Comparison of ENCODE assay signal across 21 cellular contexts in genomic region chr6:37236921-37237320, GRCh38. TPM values are rescaled to one million over a fixed set of nuclear protein-coding genes. Genes with fewer than 3 reads are reported as not detected.
DNase-seq lines count a peak whose midpoint lies in the region; ATAC-seq, FAIRE-seq and TF ChIP-seq lines count a peak whose summit lies in the region.
"Had no signal": no experiment of that assay in that cellular context is flagged by ENCODE, and none has a peak within 500 bp of the region (broad histone marks: within the 10 kb centered on the region; RNA-seq: fewer than 3 reads in every experiment).

No MANE protein-coding gene starts in this region.

- H3K4me3 ChIP-seq in bronchial epithelial cell (ENCODE audit: low read depth, low read length) (no peak overlapping the region), mesenchymal stem cell (ENCODE audit: insufficient read depth in 1 of 2, low read depth in 1 of 2, low read length in 2 of 2) (no peak overlapping the region), WERI-Rb-1 (ENCODE audit: low read depth, low read length) (no peak overlapping the region)
- H3K4me3 ChIP-seq: left lung, MG63, spleen had no signal

- no peak for TF ChIP-seq CTCF in bronchial epithelial cell (IDR thresholded peaks at IDR 0.05; ENCODE audit: insufficient read depth, low read length, severe bottlenecking)
- no peak for TF ChIP-seq CTCF in WERI-Rb-1 (IDR thresholded peaks at IDR 0.05; ENCODE audit: low read depth, low read length)

- H3K27me3 ChIP-seq in bronchial epithelial cell (ENCODE audit: control insufficient read depth, insufficient read depth, low read length) (no peaks in the 10 kb centered on the region), mesenchymal stem cell (ENCODE audit: control insufficient read depth in 1 of 2, insufficient read depth in 1 of 2, low read length in 2 of 2) (no peaks in the 10 kb centered on the region), WERI-Rb-1 (ENCODE audit: insufficient read depth, low read depth, severe bottlenecking) (no peaks in the 10 kb centered on the region)
- H3K27me3 ChIP-seq: left lung, MG63, neutrophil, spleen had no signal

- H3K23ac ChIP-seq in mesenchymal stem cell (ENCODE audit: low read length in 2 of 2), result no peak overlapping the region

- H2AK5ac ChIP-seq in mesenchymal stem cell (ENCODE audit: low read length, severe bottlenecking), result no peak overlapping the region

- H3K9ac ChIP-seq in mesenchymal stem cell (ENCODE audit: low read length), result no peak overlapping the region

- no peak overlapping the region for H2BK120ac ChIP-seq in mesenchymal stem cell (ENCODE audit: low read depth, low read length)

- in situ Hi-C loops in Caki2 (cut with HindIII; ENCODE audit: low pct_unique_long_range_greater_than_20kb, low sequenced_read_pairs), result no loop called here

- no peak overlapping the region for H4K8ac ChIP-seq in mesenchymal stem cell (ENCODE audit: low read length)

- no peak overlapping the region for H3K18ac ChIP-seq in mesenchymal stem cell (ENCODE audit: low read depth in 1 of 2, low read length in 2 of 2)

- no peak overlapping the region for H3K14ac ChIP-seq in mesenchymal stem cell (ENCODE audit: low read length in 2 of 2)

- no peak overlapping the region for H3K4me2 ChIP-seq in mesenchymal stem cell (ENCODE audit: low read length, poor library complexity, severe bottlenecking)

- no peak overlapping the region for H2BK12ac ChIP-seq in mesenchymal stem cell (ENCODE audit: low read length in 2 of 2)

- H3K36me3 ChIP-seq in bronchial epithelial cell (ENCODE audit: control insufficient read depth, insufficient read depth, low read length) (no peaks in the 10 kb centered on the region), mesenchymal stem cell (ENCODE audit: control insufficient read depth in 1 of 2, insufficient read depth in 2 of 2, low read depth in 1 of 2, low read length in 2 of 2) (no peaks in the 10 kb centered on the region), WERI-Rb-1 (no peaks in the 10 kb centered on the region)
- H3K36me3 ChIP-seq: left lung, MG63, neutrophil, spleen had no signal

- H3K4ac ChIP-seq in mesenchymal stem cell (ENCODE audit: low read depth in 1 of 2, low read length in 2 of 2), result no peak overlapping the region

- H2BK5ac ChIP-seq in mesenchymal stem cell (ENCODE audit: low read depth, low read length, poor library complexity, severe bottlenecking), result no peak overlapping the region

- DNase-seq in Caki2 (ENCODE audit: low read depth), result peak; percentile 14
- peak; percentile 90 for DNase-seq in M059J (ENCODE audit: low read depth)
- peak; percentile 65 for DNase-seq in bronchial epithelial cell (ENCODE audit: low read depth)
- DNase-seq in mesenchymal stem cell, result peak; percentile 25
- DNase-seq in activated naive CD4-positive, alpha-beta T cell treated with Interleukin-2 at 50 U/mL for 16 hours, result no peak
- DNase-seq in WERI-Rb-1, result no peak
- DNase-seq in central memory CD4-positive, alpha-beta T cell, result no peak
- DNase-seq: activated CD4-positive, alpha-beta T cell treated with anti-CD3 and anti-CD28 coated beads, Interleukin-2, amount 10 ng/mL, durations not matched to agents 24 days and 14 days; Caco-2; effector memory CD8-positive, alpha-beta T cell; left lung; MG63; NCI-H1436; spleen; stimulated activated CD4-positive, alpha-beta T cell treated with anti-CD3 and anti-CD28 coated beads, Interleukin-4, amount 100 ng/mL, for 4 hours; SW 1271 had no signal

- H3K4me1 ChIP-seq in mesenchymal stem cell (ENCODE audit: control insufficient read depth, insufficient read depth, low read depth, low read length), result peaks cover 6% of the 10 kb centered on the region

- 77% methylated on average over 2 of the region's 2 CpGs for WGBS in mesenchymal stem cell

- H2BK15ac ChIP-seq in mesenchymal stem cell (ENCODE audit: low read depth, poor library complexity, severe bottlenecking), result no peak overlapping the region

- ATAC-seq in GM19351 (IDR thresholded peaks at IDR 0.05; ENCODE audit: unreplicated experiment), result no peak
- ATAC-seq: activated T-helper 17 cell treated with anti-CD3 and anti-CD28 coated beads, Interleukin-2, amount 50 U/mL, for 72 hours; effector memory CD8-positive, alpha-beta T cell; left lung; Right ventricle myocardium inferior had no signal

- H4K91ac ChIP-seq in mesenchymal stem cell (ENCODE audit: low read length), result no peak overlapping the region

- H3K79me1 ChIP-seq in mesenchymal stem cell (replicated peaks; ENCODE audit: low read length, poor library complexity, severe bottlenecking), result no peaks in the 10 kb centered on the region

- H3K27ac ChIP-seq in mesenchymal stem cell (ENCODE audit: low read length, poor library complexity, severe bottlenecking) (no peak overlapping the region), WERI-Rb-1 (no peak overlapping the region)
- H3K27ac ChIP-seq: HL-60, left lung, neutrophil, spleen had no signal

- H3K9me3 ChIP-seq in mesenchymal stem cell (ENCODE audit: control insufficient read depth, low read length), result no peaks in the 10 kb centered on the region
- H3K9me3 ChIP-seq in WERI-Rb-1 (ENCODE audit: severe bottlenecking), result no peaks in the 10 kb centered on the region
- H3K9me3 ChIP-seq: Caco-2, left lung, MG63, neutrophil, spleen had no signal

- no peak overlapping the region for H2AFZ ChIP-seq in mesenchymal stem cell (ENCODE audit: low read depth, low read length)

- no peak for FAIRE-seq in bronchial epithelial cell (lab: Jason Lieb, UNC)

RNA-seq across cellular contexts. Expression of gene TBC1D22B, which starts 20.7 kb away (rescaled TPM):
- 4.0 and 6.1 TPM in 2 replicates for total RNA-seq in Caki2 (2014; rRNA removed; shearing (Covaris generic); ENCODE audit: low replicate concordance)
- 10.7 and 13.9 TPM in 2 replicates for total RNA-seq in M059J (2014; rRNA removed; shearing (Covaris generic))
- 4.7 and 6.7 TPM in 2 replicates for total RNA-seq in bronchial epithelial cell
- polyA plus RNA-seq in mesenchymal stem cell (2013, experiment 1 of 2), result 7.1 TPM
- 7.1 TPM for polyA plus RNA-seq in mesenchymal stem cell (2013, experiment 2 of 2)

RNA-seq across cellular contexts. Expression of gene TMEM217, which starts 21.0 kb away (rescaled TPM):
- 0.74 TPM in 1 of 2 replicates, not detected in the other for total RNA-seq in Caki2 (2014; rRNA removed; shearing (Covaris generic); ENCODE audit: low replicate concordance)
- total RNA-seq in M059J (2014; rRNA removed; shearing (Covaris generic)), result 1.3 and 1.4 TPM in 2 replicates
- total RNA-seq in bronchial epithelial cell, result 0.26 and 0.38 TPM in 2 replicates
- 2.0 TPM for polyA plus RNA-seq in mesenchymal stem cell (2013, experiment 1 of 2)
- 2.5 TPM for polyA plus RNA-seq in mesenchymal stem cell (2013, experiment 2 of 2)

Comparison
In these comparisons a context has a peak if more than half of its experiments do, and no peak if none do; other contexts are left out.
1. DNase-seq: peak in Caki2 (single experiment), M059J (single experiment), bronchial epithelial cell (single experiment) and mesenchymal stem cell (single experiment); none in activated naive CD4-positive, alpha-beta T cell treated with Interleukin-2 at 50 U/mL for 16 hours (single experiment), WERI-Rb-1 (single experiment) and central memory CD4-positive, alpha-beta T cell (single experiment).